Comparison of ENCODE assay signal across 18 cellular contexts in genomic region chr6:167685654-167686053, GRCh38.
"Had no signal": no experiment of that assay in that cellular context is flagged by ENCODE, and none has a peak within 500 bp of the region (broad histone marks: within the 10 kb centered on the region; RNA-seq: fewer than 3 reads in every experiment).

No MANE protein-coding gene starts in this region.

- H3K9me3 ChIP-seq: right atrium auricular region, tibial artery had no signal

- H3K4me3 ChIP-seq: hepatocyte, right atrium auricular region, tibial artery had no signal

- FAIRE-seq: islet of Langerhans had no signal

- H3K36me3 Mint-ChIP-seq: activated naive CD8-positive, alpha-beta T cell had no signal

- H3K27ac Mint-ChIP-seq: activated naive CD8-positive, alpha-beta T cell; dendritic cell treated with granulocyte-macrophage colony-stimulating factor and Interleukin-4, amounts not matched to agents 40 ng/mL and 50 ng/mL, for 4 days; effector memory CD8-positive, alpha-beta T cell had no signal

- H3K27me3 Mint-ChIP-seq: progenitor cell of endocrine pancreas had no signal

- H3K4me3 Mint-ChIP-seq: activated naive CD8-positive, alpha-beta T cell; dendritic cell treated with granulocyte-macrophage colony-stimulating factor and Interleukin-4, amounts not matched to agents 40 ng/mL and 50 ng/mL, for 4 days; effector memory CD8-positive, alpha-beta T cell had no signal

- H3K27ac ChIP-seq: hepatocyte, right atrium auricular region, tibial artery, VCaP had no signal

- H3K36me3 ChIP-seq: right atrium auricular region, tibial artery had no signal

- DNase-seq: activated CD4-positive, CD25-positive, alpha-beta regulatory T cell treated with anti-CD3 and anti-CD28 coated beads, Interleukin-2, amount 50 U/mL, for 72 hours; activated gamma-delta T cell treated with Interleukin-2 at 50 U/mL for 16 hours; effector memory CD8-positive, alpha-beta T cell; foreskin fibroblast; midbrain; nucleus accumbens; stimulated activated naive CD8-positive, alpha-beta T cell treated with anti-CD3 and anti-CD28 coated beads, Interleukin-15, Interleukin-2, amounts not matched to agents 100 U/mL and 50 U/mL, for 24 hours; substantia nigra; T1000; tibial artery had no signal

- ATAC-seq: effector memory CD8-positive, alpha-beta T cell; stimulated activated naive CD8-positive, alpha-beta T cell treated with anti-CD3 and anti-CD28 coated beads, Interleukin-15, Interleukin-2, amounts not matched to agents 100 U/mL and 50 U/mL, for 24 hours had no signal

- H2AFZ ChIP-seq: hepatocyte had no signal

- H3K79me2 ChIP-seq: hepatocyte had no signal

- H3K27me3 ChIP-seq: hepatocyte, right atrium auricular region had no signal

- H3K4me2 ChIP-seq: hepatocyte had no signal

- H3K9me3 Mint-ChIP-seq: dendritic cell treated with granulocyte-macrophage colony-stimulating factor and Interleukin-4, amounts not matched to agents 40 ng/mL and 50 ng/mL, for 4 days; nephron had no signal
